Comparison of ENCODE assay signal across 9 cellular contexts in genomic region chr17:72117748-72118587, GRCh38. TPM values are rescaled to one million over a fixed set of nuclear protein-coding genes. Genes with fewer than 3 reads are reported as not detected.
A peak's percentile ranks its signal among the peaks of the same experiment; 100 is the strongest.
DNase-seq lines count a peak whose midpoint lies in the region; ATAC-seq and TF ChIP-seq lines count a peak whose summit lies in the region.
"Had no signal": no experiment of that assay in that cellular context is flagged by ENCODE, and none has a peak within 500 bp of the region (broad histone marks: within the 10 kb centered on the region; RNA-seq: fewer than 3 reads in every experiment).

No MANE protein-coding gene starts in this region.

- H4K20me1 ChIP-seq in GM23248 (ENCODE audit: insufficient read depth) = no peaks in the 10 kb centered on the region

- peak overlapping the region; percentile 77 for H2AFZ ChIP-seq in GM23248

- H3K4me1 ChIP-seq in GM23248 (ENCODE audit: insufficient read depth) = peaks cover 11% of the 10 kb centered on the region
- peaks cover 16% of the 10 kb centered on the region for H3K4me1 ChIP-seq in body of pancreas
- peaks cover 16% of the 10 kb centered on the region for H3K4me1 ChIP-seq in iPS-20b (ENCODE audit: insufficient read depth, low read length)
- peaks cover 11 to 30% of the 10 kb centered on the region in 2 donors for H3K4me1 ChIP-seq in gastrocnemius medialis

- peak in 1 of 3 donors; percentile 38 for TF ChIP-seq POLR2A in body of pancreas (IDR thresholded peaks at IDR 0.05)
- TF ChIP-seq POLR2A in gastrocnemius medialis (IDR thresholded peaks at IDR 0.05) = no peak
- TF ChIP-seq POLR2A in GM18505 (IDR thresholded peaks at IDR 0.05; ENCODE audit: borderline replicate concordance, extremely low read depth, insufficient read depth, insufficient read length) = no peak

- H3K9ac ChIP-seq in GM23248 (peak overlapping the region; percentile 37; the same call in 1 of the 2 replicates), iPS-20b (ENCODE audit: low read depth, low read length) (peak overlapping the region; percentile 9; the same call in 1 of the 2 replicates)

- no peaks in the 10 kb centered on the region for H3K9me2 ChIP-seq in GM23248 (ENCODE audit: insufficient read depth)

- TF ChIP-seq CTCF in body of pancreas (IDR thresholded peaks at IDR 0.05) (no peak), gastrocnemius medialis (IDR thresholded peaks at IDR 0.05 in 4 of 5, conservative IDR thresholded peaks at IDR 0.05 in 1 of 5) (no peak)

- H3K4me3 ChIP-seq in GM23248 = peak overlapping the region; percentile 71
- H3K4me3 ChIP-seq in body of pancreas = peak overlapping the region in 1 of 2 donors; percentile 5
- H3K4me3 ChIP-seq in iPS-20b (ENCODE audit: low read length) = peak overlapping the region; percentile 66
- H3K4me3 ChIP-seq in gastrocnemius medialis = peak overlapping the region; percentile 28 to 65 (median 48)

- 3 to 6% methylated on average over 55 of the region's 56 CpGs for WGBS in GM23248 (ENCODE audit: low coverage in 1 of 2, low lambda C conversion rate in 2 of 2, missing lambda C conversion rate in 2 of 2), 2 experiments
- 28 to 38% methylated on average over 22 to 55 of the region's 56 CpGs for WGBS in body of pancreas, 2 donors

- H3K9me3 ChIP-seq in GM23248 (ENCODE audit: low read depth) (no peaks in the 10 kb centered on the region), body of pancreas (no peaks in the 10 kb centered on the region), iPS-20b (ENCODE audit: insufficient read depth, low read depth, low read length) (peaks cover 4% of the 10 kb centered on the region; the same call in 1 of the 2 replicates), gastrocnemius medialis (no peaks in the 10 kb centered on the region)

- H3K79me2 ChIP-seq in GM23248 (ENCODE audit: insufficient read depth) = peaks cover 18% of the 10 kb centered on the region

- in situ Hi-C loops in GM23248 (cut with MboI) (loop anchor here (10.0 to 25.0 kb wide), 3 partner anchors 653 to 1356 kb away; no protein-coding TSS in a partner anchor), gastrocnemius medialis (cut with MboI; ENCODE audit: low sequenced_read_pairs in 4 of 4) (no loop called here)

- H3K27ac ChIP-seq in GM23248 (no peak overlapping the region), body of pancreas (peak overlapping the region; percentile 29 to 96 (median 76)), iPS-20b (ENCODE audit: low read length) (no peak overlapping the region), gastrocnemius medialis (no peak overlapping the region)

- 0 out of 2 replicates have a peak, but pooled peaks cover 4% of the 10 kb centered on the region for H3F3A ChIP-seq in GM23248 (ENCODE audit: insufficient read depth)

- peak overlapping the region; percentile 95 for H3K4me2 ChIP-seq in GM23248 (ENCODE audit: unreplicated experiment)

- DNase-seq in GM23248 = peak; percentile 58
- peak; percentile 17 to 38 (median 36) for DNase-seq in body of pancreas
- DNase-seq in gastrocnemius medialis = peak in 1 of 2 donors; percentile 4
- no peak for DNase-seq in superior temporal gyrus (ENCODE audit: extremely low spot score)
- DNase-seq in activated CD4-positive, CD25-positive, alpha-beta regulatory T cell treated with anti-CD3 and anti-CD28 coated beads, Interleukin-2, amount 50 U/mL, for 72 hours = no peak
- DNase-seq: T-helper 9 cell had no signal

- intact Hi-C loops in body of pancreas (cut with DNase I) = loop anchor here (10.0 kb wide), 1 partner anchor 643 kb away; no protein-coding TSS in a partner anchor
- intact Hi-C loops in gastrocnemius medialis (cut with DNase I; ENCODE audit: low total_unique reads) = loop anchor here (1.0 to 5.0 kb wide), 3 partner anchors 233 to 1481 kb away; no protein-coding TSS in a partner anchor

- H3K36me3 ChIP-seq in GM23248 (ENCODE audit: low read depth) (no peaks in the 10 kb centered on the region), body of pancreas (replicated peaks in 1 of 2; ENCODE audit: insufficient read depth in 1 of 2, low read depth in 2 of 2) (no peaks in the 10 kb centered on the region), iPS-20b (ENCODE audit: insufficient read depth, low read depth, low read length) (no peaks in the 10 kb centered on the region), gastrocnemius medialis (no peaks in the 10 kb centered on the region)

- H3K27me3 ChIP-seq in GM23248 (replicated peaks; ENCODE audit: insufficient read depth) = no peaks in the 10 kb centered on the region
- H3K27me3 ChIP-seq in body of pancreas = no peaks in the 10 kb centered on the region
- peaks cover 90% of the 10 kb centered on the region for H3K27me3 ChIP-seq in iPS-20b (ENCODE audit: insufficient read depth, low read length)
- H3K27me3 ChIP-seq in gastrocnemius medialis = peaks cover 4 to 15% (median 9%) of the 10 kb centered on the region in 3 donors

- ATAC-seq in body of pancreas = no peak
- ATAC-seq in gastrocnemius medialis = no peak
- no peak for ATAC-seq in GM21390 (IDR thresholded peaks at IDR 0.05; ENCODE audit: unreplicated experiment)
- ATAC-seq in GM18505 (IDR thresholded peaks at IDR 0.05; ENCODE audit: unreplicated experiment) = no peak

RNA-seq across cellular contexts. Expression of gene SOX9, which starts 2.9 kb away (rescaled TPM):
- 13.8 and 16.6 TPM in 2 replicates for total RNA-seq in GM23248 (2014; rRNA removed; shearing (Covaris generic))
- polyA plus RNA-seq in GM23248 (2016; fragmentation: Nextera tagmentation; extraction: Ambion mirVana) = 18.5 and 20.8 TPM in 2 replicates
- 10 to 100 TPM; 35.8 to 47.5 TPM for total RNA-seq in body of pancreas
- 1 to 10 TPM in 1 of 4 donors, under 1 TPM in 3; 0.31 to 1.0 (median 0.56) TPM for total RNA-seq in gastrocnemius medialis

Comparison
In these comparisons a context has a peak if more than half of its experiments do, and no peak if none do; other contexts are left out.
1. DNase-seq: peak in GM23248 (single experiment) and body of pancreas (4 of 4); none in superior temporal gyrus (single experiment) and activated CD4-positive, CD25-positive, alpha-beta regulatory T cell treated with anti-CD3 and anti-CD28 coated beads, Interleukin-2, amount 50 U/mL, for 72 hours (single experiment).
2. H3K27ac ChIP-seq: peak in body of pancreas (4 of 4); none in GM23248 (single experiment), iPS-20b (single experiment) and gastrocnemius medialis (0 of 4).